14 cellular contexts compared by ENCODE assay signal in genomic region chr20:58645277-58645968, GRCh38. TPM values are rescaled to one million over a fixed set of nuclear protein-coding genes. Genes with fewer than 3 reads are reported as not detected.
DNase-seq lines count a peak whose midpoint lies in the region; FAIRE-seq and TF ChIP-seq lines count a peak whose summit lies in the region.
"Had no signal": no experiment of that assay in that cellular context is flagged by ENCODE, and none has a peak within 500 bp of the region (broad histone marks: within the 10 kb centered on the region; RNA-seq: fewer than 3 reads in every experiment).

No MANE protein-coding gene starts in this region.

- TF ChIP-seq CTCF in astrocyte (IDR thresholded peaks at IDR 0.05; ENCODE audit: insufficient read depth, low read depth, low read length) (no peak), type B pancreatic cell (conservative IDR thresholded peaks at IDR 0.05) (no peak)

- no peak for DNase-seq in activated naive CD4-positive, alpha-beta T cell treated with anti-CD3 and anti-CD28 coated beads, Interleukin-2, amount 50 U/mL, for 16 hours
- peak; percentile 90 for DNase-seq in astrocyte (ENCODE audit: low read depth)
- DNase-seq in islet precursor cell: peak; percentile 16
- DNase-seq in type B pancreatic cell (ENCODE audit: extremely low spot score, unreplicated experiment): peak; percentile 18
- DNase-seq in stimulated activated naive CD4-positive, alpha-beta T cell treated with Interleukin-2 at 50 U/mL for 16 hours (lab: John Stamatoyannopoulos, UW): no peak
- DNase-seq in posterior vena cava (ENCODE audit: low spot score): no peak
- no peak for DNase-seq in NCI-H2081 treated with DMSO at 0.1 percent for 48 hours (lab: John Stamatoyannopoulos, UW)
- DNase-seq: activated CD4-positive, alpha-beta T cell treated with anti-CD3 and anti-CD28 coated beads for 4 hours; activated effector memory CD4-positive, alpha-beta T cell treated with anti-CD3 and anti-CD28 coated beads, Interleukin-2, amount 50 U/mL, for 16 hours; cortex of kidney; mesenchymal stem cell had no signal

- intact Hi-C loops in posterior vena cava (cut with DNase I): loop anchor here in 1 of 2 donors (5.0 kb wide), 1 partner anchor 408 kb away; no protein-coding TSS in a partner anchor

- H3K4me1 ChIP-seq in astrocyte (ENCODE audit: insufficient read depth, low read length): peaks cover 39% of the 10 kb centered on the region

- no peaks in the 10 kb centered on the region for H3K27me3 ChIP-seq in astrocyte (ENCODE audit: insufficient read depth, low read length)
- H3K27me3 ChIP-seq: heart left ventricle had no signal

- H3K27me3 Mint-ChIP-seq in activated naive CD4-positive, alpha-beta T cell treated with anti-CD3 and anti-CD28 coated beads, Interleukin-2, amount 50 U/mL, for 24 hours: peaks cover 1% of the 10 kb centered on the region
- H3K27me3 Mint-ChIP-seq in astrocyte (ENCODE audit: low read depth, unreplicated experiment): peaks cover 2% of the 10 kb centered on the region
- H3K27me3 Mint-ChIP-seq in type B pancreatic cell: peaks cover 15% of the 10 kb centered on the region

- peaks cover 6% of the 10 kb centered on the region for H3K4me1 Mint-ChIP-seq in activated naive CD4-positive, alpha-beta T cell treated with anti-CD3 and anti-CD28 coated beads, Interleukin-2, amount 50 U/mL, for 24 hours
- H3K4me1 Mint-ChIP-seq in astrocyte (ENCODE audit: low read depth, unreplicated experiment) (peaks cover 19% of the 10 kb centered on the region), type B pancreatic cell (ENCODE audit: unreplicated experiment) (peaks cover 7% of the 10 kb centered on the region)

- H3K27ac ChIP-seq in astrocyte (ENCODE audit: low read depth, low read length): peak overlapping the region; percentile 42
- H3K27ac ChIP-seq: heart left ventricle had no signal

- H3K36me3 Mint-ChIP-seq in activated naive CD4-positive, alpha-beta T cell treated with anti-CD3 and anti-CD28 coated beads, Interleukin-2, amount 50 U/mL, for 24 hours: no peaks in the 10 kb centered on the region
- H3K36me3 Mint-ChIP-seq in astrocyte (ENCODE audit: low read depth, unreplicated experiment): peaks cover 2% of the 10 kb centered on the region
- no peaks in the 10 kb centered on the region for H3K36me3 Mint-ChIP-seq in type B pancreatic cell

- peak overlapping the region; percentile 37 for H3K4me2 ChIP-seq in astrocyte (ENCODE audit: low read length)

- H3K9me3 ChIP-seq in astrocyte (ENCODE audit: insufficient read depth, low read depth, low read length): no peaks in the 10 kb centered on the region
- H3K9me3 ChIP-seq: heart left ventricle had no signal

- no peaks in the 10 kb centered on the region for H3K9me3 Mint-ChIP-seq in activated naive CD4-positive, alpha-beta T cell treated with anti-CD3 and anti-CD28 coated beads, Interleukin-2, amount 50 U/mL, for 24 hours
- H3K9me3 Mint-ChIP-seq in astrocyte (ENCODE audit: unreplicated experiment) (no peaks in the 10 kb centered on the region), type B pancreatic cell (no peaks in the 10 kb centered on the region)

- no peaks in the 10 kb centered on the region for H3K36me3 ChIP-seq in astrocyte (ENCODE audit: insufficient read depth, low read length)
- H3K36me3 ChIP-seq: heart left ventricle had no signal

- H3K27ac Mint-ChIP-seq in activated naive CD4-positive, alpha-beta T cell treated with anti-CD3 and anti-CD28 coated beads, Interleukin-2, amount 50 U/mL, for 24 hours: peak overlapping the region; percentile 65
- H3K27ac Mint-ChIP-seq in astrocyte (ENCODE audit: unreplicated experiment): peak overlapping the region; percentile 50
- H3K27ac Mint-ChIP-seq in type B pancreatic cell: no peak overlapping the region

- H3K4me3 ChIP-seq in astrocyte (ENCODE audit: insufficient read depth, low read depth, low read length): no peak overlapping the region
- H3K4me3 ChIP-seq: heart left ventricle had no signal

- H3K9ac ChIP-seq in astrocyte (ENCODE audit: low read length): no peak overlapping the region

- H2AFZ ChIP-seq in astrocyte (ENCODE audit: low read depth, low read length): no peak overlapping the region

- H4K20me1 ChIP-seq in astrocyte (ENCODE audit: insufficient read depth, low read length): no peaks in the 10 kb centered on the region

- no peak overlapping the region for H3K4me3 Mint-ChIP-seq in activated naive CD4-positive, alpha-beta T cell treated with anti-CD3 and anti-CD28 coated beads, Interleukin-2, amount 50 U/mL, for 24 hours
- no peak overlapping the region for H3K4me3 Mint-ChIP-seq in astrocyte (ENCODE audit: unreplicated experiment)
- no peak overlapping the region for H3K4me3 Mint-ChIP-seq in type B pancreatic cell

- FAIRE-seq in astrocyte (lab: Jason Lieb, UNC): no peak
- FAIRE-seq: A204.1 had no signal

- no peaks in the 10 kb centered on the region for H3K79me2 ChIP-seq in astrocyte (ENCODE audit: insufficient read depth, low read length)

RNA-seq across cellular contexts. Expression of gene STX16, which starts 5.7 kb away (rescaled TPM):
- total RNA-seq in astrocyte (54.3 and 59.3 TPM in 2 replicates), type B pancreatic cell (ENCODE audit: low replicate concordance) (60.4 and 62.8 TPM in 2 replicates), posterior vena cava (10 to 100 TPM; 38.7 to 41.5 TPM)

RNA-seq across cellular contexts. Expression of gene NPEPL1, which starts 47.2 kb away (rescaled TPM):
- total RNA-seq in astrocyte (25.4 and 27.1 TPM in 2 replicates), type B pancreatic cell (ENCODE audit: low replicate concordance) (21.1 and 25.0 TPM in 2 replicates), posterior vena cava (10 to 100 TPM; 28.5 to 31.4 TPM)

Comparison
In these comparisons a context has a peak if more than half of its experiments do, and no peak if none do; other contexts are left out.
1. DNase-seq: peak in astrocyte (single experiment), islet precursor cell (single experiment) and type B pancreatic cell (single experiment); none in activated naive CD4-positive, alpha-beta T cell treated with anti-CD3 and anti-CD28 coated beads, Interleukin-2, amount 50 U/mL, for 16 hours (single experiment), stimulated activated naive CD4-positive, alpha-beta T cell treated with Interleukin-2 at 50 U/mL for 16 hours (single experiment), posterior vena cava (single experiment) and NCI-H2081 treated with DMSO at 0.1 percent for 48 hours (single experiment).